In genomic region chr3:100893590-100893989, GRCh38 we compare ENCODE assay signal across 2 cellular contexts.
TF ChIP-seq lines count a peak whose summit lies in the region.

No MANE protein-coding gene starts in this region.

TF ChIP-seq in HEK293, 187 proteins besides CTCF, POLR2A, EP300 and RAD21 (continued from another document):
- no peak for TF ChIP-seq PRDM10 (tag by site-specific recombination; IDR thresholded peaks at IDR 0.05)
- no peak for TF ChIP-seq PBX3 (CRISPR knock-in tag; IDR thresholded peaks at IDR 0.05)
- no peak for TF ChIP-seq ZNF501 (tag by site-specific recombination; IDR thresholded peaks at IDR 0.05)
- TF ChIP-seq ZNF654 (tag by site-specific recombination; IDR thresholded peaks at IDR 0.05; ENCODE audit: low read depth), result peak; percentile 31; the same call in 1 of the 2 replicates

TF ChIP-seq in K562, 482 proteins besides CTCF, POLR2A, EP300 and RAD21 (continued from another document):
- TF ChIP-seq CHD7 (IDR thresholded peaks at IDR 0.05; ENCODE audit: low read depth, low read length) (no peak), CREB1 (IDR thresholded peaks at IDR 0.05) (no peak), CREB1 (CRISPR knock-in tag; IDR thresholded peaks at IDR 0.05) (no peak), DACH1 (IDR thresholded peaks at IDR 0.05; ENCODE audit: partially characterized antibody) (no peak), KLF6 (CRISPR knock-in tag; IDR thresholded peaks at IDR 0.05; ENCODE audit: borderline replicate concordance) (no peak), ZBTB2 (IDR thresholded peaks at IDR 0.05) (no peak), ESRRA (IDR thresholded peaks at IDR 0.05; ENCODE audit: borderline replicate concordance, low read depth) (no peak), KDM1A (IDR thresholded peaks at IDR 0.05) (no peak), DEAF1 (CRISPR knock-in tag; IDR thresholded peaks at IDR 0.05) (peak; percentile 51; the same call in 1 of the 2 replicates), PYGO2 (tag; IDR thresholded peaks at IDR 0.05) (no peak), FOXJ2 (tag; IDR thresholded peaks at IDR 0.05) (no peak), SUPT5H (IDR thresholded peaks at IDR 0.05) (no peak), SMC3 (conservative IDR thresholded peaks at IDR 0.05; ENCODE audit: insufficient read depth, low read depth, low read length) (0 out of 2 replicates have a peak, but pooled peaks have one; percentile 16), HLTF (IDR thresholded peaks at IDR 0.05) (no peak), CAMTA2 (CRISPR knock-in tag; conservative IDR thresholded peaks at IDR 0.05) (no peak)
